In the genomic region with DNA sequence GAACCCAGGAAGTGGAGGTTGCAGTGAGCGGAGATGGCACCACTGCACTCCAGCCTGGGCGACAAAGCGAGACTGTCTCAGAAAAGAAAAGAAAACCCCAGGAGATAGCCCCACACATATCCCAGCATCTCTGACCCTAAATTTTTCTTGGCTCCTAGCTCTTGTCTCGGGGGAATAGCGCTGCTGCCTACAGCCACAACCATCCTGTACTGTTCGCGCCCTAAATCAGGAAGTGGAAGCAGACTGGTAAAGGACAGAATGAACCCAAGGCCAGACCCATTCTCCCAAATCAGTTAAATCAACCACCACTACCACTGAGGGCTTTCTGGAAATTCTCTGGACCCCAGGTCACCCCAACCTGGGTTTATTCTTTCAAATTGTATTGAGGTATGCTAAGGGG, we compare ENCODE assay signal across 8 cellular contexts. TPM values are rescaled to one million over a fixed set of nuclear protein-coding genes. Genes with fewer than 3 reads are reported as not detected.
DNase-seq lines count a peak whose midpoint lies in the region; ATAC-seq and TF ChIP-seq lines count a peak whose summit lies in the region.

No MANE protein-coding gene starts in this region.

- DNase-seq in A673 (ENCODE audit: low spot score), result no peak
- DNase-seq in ascending aorta (ENCODE audit: low spot score in 2 of 2), result no peak
- no peak for DNase-seq in mesendoderm
- no peak for DNase-seq in activated gamma-delta T cell (lab: John Stamatoyannopoulos, UW)
- DNase-seq in KG1 (lab: John Stamatoyannopoulos, UW), result no peak

- H3K36me3 ChIP-seq in A673 (ENCODE audit: insufficient read depth, low read length, poor library complexity, severe bottlenecking) (peaks cover 28% of the 10 kb centered on the region), HUES48 (ENCODE audit: control insufficient read depth, insufficient read depth, low read length) (peaks cover 32% of the 10 kb centered on the region), ascending aorta (peaks cover 27 to 29% of the 10 kb centered on the region in 2 donors), mesendoderm (ENCODE audit: control insufficient read depth, insufficient read depth, low read length) (peaks cover 3% of the 10 kb centered on the region)

- H3K4me1 ChIP-seq in A673 (ENCODE audit: insufficient read depth, low read length, poor library complexity, severe bottlenecking), result peaks cover 17% of the 10 kb centered on the region
- H3K4me1 ChIP-seq in HUES48 (ENCODE audit: control insufficient read depth, insufficient read depth, low read length), result peaks cover 15% of the 10 kb centered on the region
- H3K4me1 ChIP-seq in ascending aorta, result peaks cover 16 to 27% of the 10 kb centered on the region in 2 donors
- H3K4me1 ChIP-seq in mesendoderm (ENCODE audit: control insufficient read depth, low read depth, low read length), result peaks cover 3% of the 10 kb centered on the region

- no peak overlapping the region for H4K5ac ChIP-seq in mesendoderm (ENCODE audit: low read length)

- ATAC-seq in HG03442 (IDR thresholded peaks at IDR 0.05; ENCODE audit: unreplicated experiment), result no peak
- ATAC-seq in GM19023 (IDR thresholded peaks at IDR 0.05; ENCODE audit: unreplicated experiment), result no peak

- no peak overlapping the region for H3K23ac ChIP-seq in mesendoderm (ENCODE audit: low read length)

- no peak overlapping the region for H2AK5ac ChIP-seq in mesendoderm (ENCODE audit: low read length)

- no peaks in the 10 kb centered on the region for H3K27me3 ChIP-seq in A673 (replicated peaks; ENCODE audit: insufficient read depth, low read depth, low read length, poor library complexity)
- H3K27me3 ChIP-seq in HUES48 (ENCODE audit: control insufficient read depth, insufficient read depth, low read length), result no peaks in the 10 kb centered on the region
- H3K27me3 ChIP-seq in ascending aorta, result no peaks in the 10 kb centered on the region
- H3K27me3 ChIP-seq in mesendoderm (ENCODE audit: insufficient read depth, low read length, poor library complexity), result no peaks in the 10 kb centered on the region

- no peak overlapping the region for H3K4ac ChIP-seq in mesendoderm (ENCODE audit: low read depth, low read length)

- CTCF ChIA-PET in A673 (lab: Charles Lee), result interaction anchor here (0.6 kb wide), 1 partner anchor 15 kb away, joined by 3 read pairs; no protein-coding TSS in a partner anchor

- peak overlapping the region; percentile 96 for H3K56ac ChIP-seq in mesendoderm (ENCODE audit: low read length)

- H3K4me3 ChIP-seq in A673 (ENCODE audit: low read depth, low read length, poor library complexity, severe bottlenecking) (peak overlapping the region; percentile 74), HUES48 (ENCODE audit: low read depth, low read length) (peak overlapping the region; percentile 83), ascending aorta (peak overlapping the region; percentile 84 to 94), mesendoderm (ENCODE audit: low read length) (no peak overlapping the region)

- H3K79me2 ChIP-seq in mesendoderm (ENCODE audit: control insufficient read depth, insufficient read depth, low read length), result peaks cover 44% of the 10 kb centered on the region

- peaks cover 10% of the 10 kb centered on the region for H3K79me1 ChIP-seq in mesendoderm (ENCODE audit: low read length)

- no peak overlapping the region for H2BK120ac ChIP-seq in mesendoderm (ENCODE audit: low read depth, low read length)

- H4K8ac ChIP-seq in mesendoderm (ENCODE audit: low read depth, low read length), result no peak overlapping the region

- no CpG with 5 or more reads among the region's 7 CpGs for WGBS in mesendoderm (ENCODE audit: extremely low coverage, insufficient coverage, low lambda C conversion rate)

- no peak for TF ChIP-seq CTCF in A673 (conservative IDR thresholded peaks at IDR 0.05; ENCODE audit: low read depth, low read length)
- TF ChIP-seq CTCF in ascending aorta (IDR thresholded peaks at IDR 0.05), result no peak

- no peak overlapping the region for H3K9ac ChIP-seq in HUES48 (ENCODE audit: low read depth, low read length)
- peak overlapping the region; percentile 95 for H3K9ac ChIP-seq in mesendoderm (ENCODE audit: low read length)

- peak overlapping the region; percentile 98 for H3K27ac ChIP-seq in A673 (ENCODE audit: low read depth, low read length, poor library complexity, severe bottlenecking)
- H3K27ac ChIP-seq in HUES48 (ENCODE audit: low read depth, low read length), result no peak overlapping the region
- H3K27ac ChIP-seq in ascending aorta, result no peak overlapping the region
- H3K27ac ChIP-seq in mesendoderm (ENCODE audit: low read depth, low read length), result no peak overlapping the region

- no TSS peak for BruUV-seq in A673 (replicated peaks; lab: Mats Ljungman, UMichigan)

- no peaks in the 10 kb centered on the region for H3K9me3 ChIP-seq in A673 (ENCODE audit: low read depth, low read length, poor library complexity, severe bottlenecking)
- H3K9me3 ChIP-seq in HUES48 (ENCODE audit: control insufficient read depth, insufficient read depth, low read length), result no peaks in the 10 kb centered on the region
- H3K9me3 ChIP-seq in ascending aorta, result no peaks in the 10 kb centered on the region

- H2BK15ac ChIP-seq in mesendoderm (replicated peaks; ENCODE audit: low read depth), result no peak overlapping the region

- H2BK5ac ChIP-seq in mesendoderm (ENCODE audit: low read length), result no peak overlapping the region

- POLR2A ChIA-PET in A673 (lab: Charles Lee; ENCODE audit: low non-redundant PET), result no interaction called here

- intact Hi-C loops in A673 (cut with micrococcal nuclease; ENCODE audit: unreplicated experiment), result loop anchor here (5.0 kb wide), 1 partner anchor 57 kb away; the partner anchor contains the start of gene EIF5A
- intact Hi-C loops in ascending aorta (cut with DNase I), result loop anchor here (5.0 kb wide), 1 partner anchor 322 kb away; no protein-coding TSS in a partner anchor

- no peak overlapping the region for H3K18ac ChIP-seq in mesendoderm (ENCODE audit: low read length)

- H3K4me2 ChIP-seq in mesendoderm (ENCODE audit: low read length), result peak overlapping the region; percentile 81

RNA-seq across cellular contexts. Expression of gene CTDNEP1, which starts 1.7 kb away (rescaled TPM):
- total RNA-seq in A673 (2021), result 175 and 179 TPM in 2 replicates
- 81.4 TPM for total RNA-seq in ascending aorta
- 93.7 TPM for polyA plus RNA-seq in mesendoderm (2013, experiment 1 of 2)
- 91.5 TPM for polyA plus RNA-seq in mesendoderm (2013, experiment 2 of 2)

RNA-seq across cellular contexts. Expression of gene ELP5, which starts 2.2 kb away (rescaled TPM):
- total RNA-seq in A673 (2021) (123 and 128 TPM in 2 replicates), ascending aorta (106 TPM)
- 64.0 TPM for polyA plus RNA-seq in mesendoderm (2013, experiment 1 of 2)
- polyA plus RNA-seq in mesendoderm (2013, experiment 2 of 2), result 62.8 TPM

RNA-seq across cellular contexts. Expression of gene GABARAP, which starts 7.6 kb away (rescaled TPM):
- total RNA-seq in A673 (2021), result 296 and 314 TPM in 2 replicates
- total RNA-seq in ascending aorta, result 422 TPM
- polyA plus RNA-seq in mesendoderm (2013, experiment 1 of 2), result 386 TPM
- 384 TPM for polyA plus RNA-seq in mesendoderm (2013, experiment 2 of 2)

RNA-seq across cellular contexts. Expression of gene PHF23, which starts 10.6 kb away (rescaled TPM):
- 84.0 and 85.1 TPM in 2 replicates for total RNA-seq in A673 (2021)
- 13.3 TPM for total RNA-seq in ascending aorta
- polyA plus RNA-seq in mesendoderm (2013, experiment 1 of 2), result 80.4 TPM
- 80.7 TPM for polyA plus RNA-seq in mesendoderm (2013, experiment 2 of 2)

RNA-seq across cellular contexts. Expression of gene CLDN7, which starts 12.4 kb away (rescaled TPM):
- total RNA-seq in A673 (2021) (0.55 TPM in 1 of 2 replicates, not detected in the other), ascending aorta (not detected)
- 99.5 TPM for polyA plus RNA-seq in mesendoderm (2013, experiment 1 of 2)
- 96.9 TPM for polyA plus RNA-seq in mesendoderm (2013, experiment 2 of 2)
